Comparison of ENCODE assay signal across 19 cellular contexts in genomic region chr10:101112799-101113594, GRCh38. TPM values are rescaled to one million over a fixed set of nuclear protein-coding genes. Genes with fewer than 3 reads are reported as not detected.
DNase-seq lines count a peak whose midpoint lies in the region; ATAC-seq and TF ChIP-seq lines count a peak whose summit lies in the region.
"Had no signal": no experiment of that assay in that cellular context is flagged by ENCODE, and none has a peak within 500 bp of the region (broad histone marks: within the 10 kb centered on the region; RNA-seq: fewer than 3 reads in every experiment).

No MANE protein-coding gene starts in this region.

- DNase-seq in endodermal cell: peak; percentile 39
- no peak for DNase-seq in neural progenitor cell (ENCODE audit: low spot score)
- DNase-seq in SKM-1 treated with dmso at 0.1 percent for 144 hours (lab: John Stamatoyannopoulos, UW; ENCODE audit: unreplicated experiment): no peak
- DNase-seq: C1 segment of cervical spinal cord, DMS153, IMR-90, Karpas-422, MG63, NCI-H1092 treated with DMSO at 0.1 percent for 48 hours, NCI-H2081 treated with DMSO at 0.1 percent for 48 hours, NCI-H2227 treated with DMSO at 0.1 percent for 48 hours, NCI-H524 treated with DMSO at 0.1 percent for 48 hours, Right ventricle myocardium superior had no signal

- H3K9me3 ChIP-seq in HEK293 (ENCODE audit: control insufficient read depth, insufficient read depth, low read depth, low read length) (no peaks in the 10 kb centered on the region), endodermal cell (ENCODE audit: control insufficient read depth, low read length) (no peaks in the 10 kb centered on the region), neural progenitor cell (ENCODE audit: low read depth) (no peaks in the 10 kb centered on the region)
- H3K9me3 ChIP-seq: MG63 had no signal

- no peaks in the 10 kb centered on the region for H3K36me3 Mint-ChIP-seq in endodermal cell (ENCODE audit: low read depth)
- no peaks in the 10 kb centered on the region for H3K36me3 Mint-ChIP-seq in neural progenitor cell

- no peak overlapping the region for H2AFZ ChIP-seq in neural progenitor cell (replicated peaks)

- WGBS in endodermal cell (ENCODE audit: insufficient coverage in 1 of 2, insufficient read length in 1 of 2), 2 experiments: 65 to 69% methylated on average over 6 to 12 of the region's 12 CpGs

- peaks cover 2% of the 10 kb centered on the region for H3K4me1 Mint-ChIP-seq in endodermal cell
- peaks cover 14% of the 10 kb centered on the region for H3K4me1 Mint-ChIP-seq in neural progenitor cell

- no peak overlapping the region for H3K4me3 Mint-ChIP-seq in endodermal cell
- no peak overlapping the region for H3K4me3 Mint-ChIP-seq in neural progenitor cell

- 0 out of 2 replicates have a peak overlapping the region, but pooled peaks have one; percentile 20 for H3K27ac ChIP-seq in 22Rv1
- H3K27ac ChIP-seq in HEK293 (ENCODE audit: extremely low read depth, low read depth, low read length): no peak overlapping the region
- H3K27ac ChIP-seq in endodermal cell (ENCODE audit: low read depth, low read length): no peak overlapping the region
- H3K27ac ChIP-seq in neural progenitor cell: no peak overlapping the region

- CTCF ChIA-PET in HEK293 (lab: Yijun Ruan, JAX): interaction anchor here (0.6 to 1.4 kb wide), 4 partner anchors 15 to 831 kb away, joined by 4 to 6 read pairs (median 4); no protein-coding TSS in a partner anchor

- TF ChIP-seq CTCF in 22Rv1 (IDR thresholded peaks at IDR 0.05) (no peak), HEK293 (tag by site-specific recombination; IDR thresholded peaks at IDR 0.05) (no peak), endodermal cell (conservative IDR thresholded peaks at IDR 0.05) (no peak), neural progenitor cell (IDR thresholded peaks at IDR 0.05) (no peak)

- H3K27me3 Mint-ChIP-seq in endodermal cell (ENCODE audit: insufficient read depth): peaks cover 63% of the 10 kb centered on the region
- H3K27me3 Mint-ChIP-seq in neural progenitor cell (ENCODE audit: insufficient read depth, low read depth): peaks cover 36% of the 10 kb centered on the region

- no peaks in the 10 kb centered on the region for H3K36me3 ChIP-seq in HEK293 (ENCODE audit: control insufficient read depth in 2 of 2, insufficient read depth in 1 of 2, low read length in 2 of 2)
- H3K36me3 ChIP-seq in endodermal cell (ENCODE audit: control insufficient read depth, insufficient read depth, low read length): no peaks in the 10 kb centered on the region
- H3K36me3 ChIP-seq in neural progenitor cell: no peaks in the 10 kb centered on the region
- H3K36me3 ChIP-seq: MG63 had no signal

- no peaks in the 10 kb centered on the region for H3K79me2 ChIP-seq in neural progenitor cell (ENCODE audit: low read depth)

- ATAC-seq in HG02678 (IDR thresholded peaks at IDR 0.05; ENCODE audit: unreplicated experiment): no peak
- no peak for ATAC-seq in HG03520 (IDR thresholded peaks at IDR 0.05; ENCODE audit: unreplicated experiment)

- peaks cover 63% of the 10 kb centered on the region for H3K27me3 ChIP-seq in endodermal cell (ENCODE audit: control insufficient read depth, insufficient read depth, low read length, poor library complexity, severe bottlenecking)
- H3K27me3 ChIP-seq in neural progenitor cell: peaks cover 89% of the 10 kb centered on the region

- H3K27ac Mint-ChIP-seq in endodermal cell (no peak overlapping the region), neural progenitor cell (peak overlapping the region; percentile 62)

- 0 out of 2 replicates have a peak, but pooled peaks cover 2% of the 10 kb centered on the region for H3K4me1 ChIP-seq in HEK293 (ENCODE audit: control insufficient read depth, insufficient read depth, low read length)
- H3K4me1 ChIP-seq in endodermal cell (ENCODE audit: control insufficient read depth, insufficient read depth, low read length): no peaks in the 10 kb centered on the region
- no peaks in the 10 kb centered on the region for H3K4me1 ChIP-seq in neural progenitor cell

- H3K4me3 ChIP-seq in HEK293 (ENCODE audit: low read depth, low read length): no peak overlapping the region
- no peak overlapping the region for H3K4me3 ChIP-seq in endodermal cell (ENCODE audit: low read length)
- H3K4me3 ChIP-seq in neural progenitor cell: no peak overlapping the region
- H3K4me3 ChIP-seq: MG63 had no signal

- H3K9ac ChIP-seq in endodermal cell (ENCODE audit: extremely low read depth, low read length, poor library complexity, severe bottlenecking) (no peak overlapping the region), neural progenitor cell (no peak overlapping the region)

- H3K9me3 Mint-ChIP-seq in endodermal cell: no peaks in the 10 kb centered on the region
- H3K9me3 Mint-ChIP-seq in neural progenitor cell: no peaks in the 10 kb centered on the region

- H3K4me2 ChIP-seq in neural progenitor cell: no peak overlapping the region

- H4K20me1 ChIP-seq in neural progenitor cell (ENCODE audit: low read depth): peaks cover 5% of the 10 kb centered on the region

- H3F3A ChIP-seq in neural progenitor cell (ENCODE audit: low read depth): no peaks in the 10 kb centered on the region

- POLR2A ChIA-PET in HEK293 (lab: Yijun Ruan, JAX): interaction anchor here (0.9 to 1.3 kb wide), 2 partner anchors 11 to 70 kb away, joined by 3 read pairs; no protein-coding TSS in a partner anchor

TF ChIP-seq in HEK293, 187 proteins besides CTCF, POLR2A, EP300 and RAD21 (continues in another document):
- TF ChIP-seq ZNF24 (tag by site-specific recombination; IDR thresholded peaks at IDR 0.05) (no peak), REST (tag by site-specific recombination; IDR thresholded peaks at IDR 0.05) (peak; percentile 67; the same call in 1 of the 2 replicates), SCRT1 (tag by site-specific recombination; IDR thresholded peaks at IDR 0.05; ENCODE audit: borderline replicate concordance) (no peak), ZNF701 (tag by site-specific recombination; IDR thresholded peaks at IDR 0.05) (no peak), ZNF449 (tag by site-specific recombination; IDR thresholded peaks at IDR 0.05) (no peak), ZNF610 (tag by site-specific recombination; IDR thresholded peaks at IDR 0.05; ENCODE audit: borderline replicate concordance) (no peak), ZNF354C (tag by site-specific recombination; IDR thresholded peaks at IDR 0.05; ENCODE audit: borderline replicate concordance, low read depth) (no peak), ZNF48 (tag by site-specific recombination; IDR thresholded peaks at IDR 0.05) (no peak), TCF7L2 (IDR thresholded peaks at IDR 0.05; ENCODE audit: borderline replicate concordance, low read depth, low read length) (peak; percentile 55)

RNA-seq across cellular contexts. Expression of gene TLX1, which starts 18.1 kb away (rescaled TPM):
- total RNA-seq in endodermal cell (not detected), neural progenitor cell (ENCODE audit: low replicate concordance) (not detected in 2 replicates)
- 0.14 TPM for polyA plus RNA-seq in endodermal cell (2013, experiment 1 of 2)
- polyA plus RNA-seq in endodermal cell (2013, experiment 2 of 2): 0.12 TPM
- total RNA-seq: A673, H4, IMR-90, Right ventricle myocardium superior had no signal
- polyA plus RNA-seq: IMR-90 had no signal

RNA-seq across cellular contexts. Expression of gene KAZALD1, which starts 51.2 kb away (rescaled TPM):
- total RNA-seq in endodermal cell: 10 to 100 TPM in 1 of 2 donors, 1 to 10 TPM in 1; 5.2 to 10.0 TPM
- polyA plus RNA-seq in endodermal cell (2013, experiment 1 of 2): 3.3 TPM
- 3.4 TPM for polyA plus RNA-seq in endodermal cell (2013, experiment 2 of 2)
- total RNA-seq in neural progenitor cell (ENCODE audit: low replicate concordance): 0.77 and 1.8 TPM in 2 replicates
